21 cellular contexts compared by ENCODE assay signal in genomic region chrX:17629011-17629410, GRCh38.
"Had no signal": no experiment of that assay in that cellular context is flagged by ENCODE, and none has a peak within 500 bp of the region (broad histone marks: within the 10 kb centered on the region; RNA-seq: fewer than 3 reads in every experiment).

No MANE protein-coding gene starts in this region.

- H3K9me3 Mint-ChIP-seq: natural killer cell; stimulated activated naive CD8-positive, alpha-beta T cell treated with anti-CD3 and anti-CD28 coated beads, Interleukin-15, Interleukin-2, amounts not matched to agents 100 ng/mL and 50 ng/mL, for 24 hours had no signal

- ATAC-seq: left cardiac atrium; left lung; natural killer cell; pancreas; right lobe of liver; stimulated activated naive B cell treated with anti-CD40 and anti-IgM and Interleukin-4, amounts not matched to agents 10 μg/mL and 1 μg/mL and 100 μg/mL, for 72 hours had no signal

- FAIRE-seq: colon, frontal cortex, pancreas, small intestine, urothelium cell line had no signal

- H3K9me3 ChIP-seq: left lung, neutrophil, pancreas, right lobe of liver, thoracic aorta, tibial nerve, upper lobe of left lung had no signal

- H3K27ac Mint-ChIP-seq: endodermal cell; natural killer cell; stimulated activated naive B cell treated with anti-CD40 and anti-IgM and Interleukin-4, amounts not matched to agents 10 μg/mL and 1 μg/mL and 100 μg/mL, for 72 hours; stimulated activated naive CD8-positive, alpha-beta T cell treated with anti-CD3 and anti-CD28 coated beads, Interleukin-15, Interleukin-2, amounts not matched to agents 100 ng/mL and 50 ng/mL, for 24 hours had no signal

- H3K4me3 ChIP-seq: left lung, pancreas, right lobe of liver, thoracic aorta, tibial nerve, upper lobe of left lung had no signal

- H3K36me3 Mint-ChIP-seq: natural killer cell; stimulated activated naive B cell treated with anti-CD40 and anti-IgM and Interleukin-4, amounts not matched to agents 10 μg/mL and 1 μg/mL and 100 μg/mL, for 72 hours had no signal

- H3K27ac ChIP-seq: left lung, neutrophil, pancreas, right lobe of liver, tibial nerve, upper lobe of left lung had no signal

- H3K36me3 ChIP-seq: left lung, neutrophil, pancreas, right lobe of liver, thoracic aorta, tibial nerve, upper lobe of left lung had no signal

- H3K27me3 ChIP-seq: neutrophil, right lobe of liver, tibial nerve, upper lobe of left lung had no signal

- H3K4me1 Mint-ChIP-seq: natural killer cell; stimulated activated naive B cell treated with anti-CD40 and anti-IgM and Interleukin-4, amounts not matched to agents 10 μg/mL and 1 μg/mL and 100 μg/mL, for 72 hours had no signal

- H3K4me1 ChIP-seq: left lung, pancreas, right lobe of liver, upper lobe of left lung had no signal

- DNase-seq: effector CD8-positive, alpha-beta T cell; endodermal cell; left cardiac atrium; left lung; mesendoderm; natural killer cell; pancreas; right lobe of liver; small intestine; stimulated activated CD4-positive, alpha-beta T cell treated with anti-CD3 and anti-CD28 coated beads, Interleukin-15, amount 100 ng/mL, for 24 hours; stimulated activated CD4-positive, alpha-beta T cell treated with anti-CD3 and anti-CD28 coated beads, Interleukin-2, amount 100 ng/mL, for 48 hours; stimulated activated naive B cell treated with anti-CD40 and anti-IgM and Interleukin-4, amounts not matched to agents 10 μg/mL and 1 μg/mL and 100 μg/mL, for 72 hours; upper lobe of left lung had no signal

- H3K4me3 Mint-ChIP-seq: endodermal cell; natural killer cell; neural crest cell; stimulated activated naive B cell treated with anti-CD40 and anti-IgM and Interleukin-4, amounts not matched to agents 10 μg/mL and 1 μg/mL and 100 μg/mL, for 72 hours; stimulated activated naive CD8-positive, alpha-beta T cell treated with anti-CD3 and anti-CD28 coated beads, Interleukin-15, Interleukin-2, amounts not matched to agents 100 ng/mL and 50 ng/mL, for 24 hours had no signal
